Comparison of ENCODE assay signal across 3 cellular contexts in the genomic region with DNA sequence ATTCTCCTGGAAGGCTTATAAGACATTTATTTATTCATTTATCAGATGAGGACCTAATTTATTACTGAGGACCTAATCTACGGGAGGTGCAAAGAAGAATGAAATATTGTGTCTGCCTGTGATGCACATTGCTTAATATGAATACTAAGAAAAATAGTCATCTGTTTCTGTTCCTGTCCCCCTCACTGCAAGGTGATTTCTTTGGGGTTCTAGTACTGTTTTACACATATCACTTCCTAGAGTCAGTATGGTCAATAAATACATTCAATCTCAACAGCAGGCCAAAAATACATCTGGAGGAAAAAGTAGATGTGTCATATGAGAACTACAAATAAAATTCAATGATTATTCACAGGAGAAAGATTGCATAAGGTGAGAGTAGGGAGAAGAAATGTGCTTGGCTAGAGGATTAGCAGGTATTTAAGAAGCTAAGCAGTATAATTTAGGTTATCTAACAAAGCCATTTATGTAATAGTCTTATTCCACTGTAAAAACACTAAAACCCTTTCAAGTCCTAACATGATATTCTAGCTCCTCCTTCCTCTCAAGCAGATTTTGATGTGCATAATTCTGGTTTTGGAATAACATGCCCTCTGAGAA.
TF ChIP-seq lines count a peak whose summit lies in the region.

No MANE protein-coding gene starts in this region.

TF ChIP-seq in liver, 16 proteins besides CTCF, POLR2A, EP300 and RAD21:
- TF ChIP-seq, protein P1, sequence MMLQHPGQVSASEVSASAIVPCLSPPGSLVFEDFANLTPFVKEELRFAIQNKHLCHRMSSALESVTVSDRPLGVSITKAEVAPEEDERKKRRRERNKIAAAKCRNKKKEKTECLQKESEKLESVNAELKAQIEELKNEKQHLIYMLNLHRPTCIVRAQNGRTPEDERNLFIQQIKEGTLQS (IDR thresholded peaks at IDR 0.05) = no peak
- no peak for TF ChIP-seq SP1 (IDR thresholded peaks at IDR 0.05)
- TF ChIP-seq, protein P2, sequence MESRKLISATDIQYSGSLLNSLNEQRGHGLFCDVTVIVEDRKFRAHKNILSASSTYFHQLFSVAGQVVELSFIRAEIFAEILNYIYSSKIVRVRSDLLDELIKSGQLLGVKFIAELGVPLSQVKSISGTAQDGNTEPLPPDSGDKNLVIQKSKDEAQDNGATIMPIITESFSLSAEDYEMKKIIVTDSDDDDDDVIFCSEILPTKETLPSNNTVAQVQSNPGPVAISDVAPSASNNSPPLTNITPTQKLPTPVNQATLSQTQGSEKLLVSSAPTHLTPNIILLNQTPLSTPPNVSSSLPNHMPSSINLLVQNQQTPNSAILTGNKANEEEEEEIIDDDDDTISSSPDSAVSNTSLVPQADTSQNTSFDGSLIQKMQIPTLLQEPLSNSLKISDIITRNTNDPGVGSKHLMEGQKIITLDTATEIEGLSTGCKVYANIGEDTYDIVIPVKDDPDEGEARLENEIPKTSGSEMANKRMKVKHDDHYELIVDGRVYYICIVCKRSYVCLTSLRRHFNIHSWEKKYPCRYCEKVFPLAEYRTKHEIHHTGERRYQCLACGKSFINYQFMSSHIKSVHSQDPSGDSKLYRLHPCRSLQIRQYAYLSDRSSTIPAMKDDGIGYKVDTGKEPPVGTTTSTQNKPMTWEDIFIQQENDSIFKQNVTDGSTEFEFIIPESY (IDR thresholded peaks at IDR 0.05) = no peak
- no peak for TF ChIP-seq HNF4A (conservative IDR thresholded peaks at IDR 0.05)
- TF ChIP-seq GABPA (IDR thresholded peaks at IDR 0.05 in 1 of 2, conservative IDR thresholded peaks at IDR 0.05 in 1 of 2) = no peak
- no peak for TF ChIP-seq TAF1 (conservative IDR thresholded peaks at IDR 0.05)

TF ChIP-seq in HepG2, 621 proteins besides CTCF, POLR2A, EP300 and RAD21:
- TF ChIP-seq, protein P2 (CRISPR knock-in tag; IDR thresholded peaks at IDR 0.05) = no peak
- no peak for TF ChIP-seq PAF1 (CRISPR knock-in tag; IDR thresholded peaks at IDR 0.05)
- TF ChIP-seq IKZF1 (IDR thresholded peaks at IDR 0.05) = no peak
- no peak for TF ChIP-seq ZNF781 (CRISPR knock-in tag; IDR thresholded peaks at IDR 0.05; ENCODE audit: borderline replicate concordance, not compliant biosample characterization)
- TF ChIP-seq, protein P3, sequence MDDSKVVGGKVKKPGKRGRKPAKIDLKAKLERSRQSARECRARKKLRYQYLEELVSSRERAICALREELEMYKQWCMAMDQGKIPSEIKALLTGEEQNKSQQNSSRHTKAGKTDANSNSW (CRISPR knock-in tag; IDR thresholded peaks at IDR 0.05; ENCODE audit: borderline replicate concordance) = no peak
- no peak for TF ChIP-seq CHCHD3 (CRISPR knock-in tag; IDR thresholded peaks at IDR 0.05)
- TF ChIP-seq NFATC3 (CRISPR knock-in tag; IDR thresholded peaks at IDR 0.05) = no peak
- no peak for TF ChIP-seq GABPA (IDR thresholded peaks at IDR 0.05; ENCODE audit: low read depth, low read length)
- TF ChIP-seq GABPA (CRISPR knock-in tag; IDR thresholded peaks at IDR 0.05; ENCODE audit: low read depth) = no peak

TF ChIP-seq in SK-N-SH treated with all-trans-retinoic acid at 6 μM for 48 hours, 23 proteins besides CTCF, POLR2A, EP300 and RAD21 (continued from another document):
- TF ChIP-seq, protein P4, sequence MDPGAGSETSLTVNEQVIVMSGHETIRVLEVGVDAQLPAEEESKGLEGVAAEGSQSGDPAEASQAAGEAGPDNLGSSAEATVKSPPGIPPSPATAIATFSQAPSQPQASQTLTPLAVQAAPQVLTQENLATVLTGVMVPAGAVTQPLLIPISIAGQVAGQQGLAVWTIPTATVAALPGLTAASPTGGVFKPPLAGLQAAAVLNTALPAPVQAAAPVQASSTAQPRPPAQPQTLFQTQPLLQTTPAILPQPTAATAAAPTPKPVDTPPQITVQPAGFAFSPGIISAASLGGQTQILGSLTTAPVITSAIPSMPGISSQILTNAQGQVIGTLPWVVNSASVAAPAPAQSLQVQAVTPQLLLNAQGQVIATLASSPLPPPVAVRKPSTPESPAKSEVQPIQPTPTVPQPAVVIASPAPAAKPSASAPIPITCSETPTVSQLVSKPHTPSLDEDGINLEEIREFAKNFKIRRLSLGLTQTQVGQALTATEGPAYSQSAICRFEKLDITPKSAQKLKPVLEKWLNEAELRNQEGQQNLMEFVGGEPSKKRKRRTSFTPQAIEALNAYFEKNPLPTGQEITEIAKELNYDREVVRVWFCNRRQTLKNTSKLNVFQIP (CRISPR knock-in tag; IDR thresholded peaks at IDR 0.05; ENCODE audit: borderline replicate concordance, low read depth) = no peak
- TF ChIP-seq SNAI2 (CRISPR knock-in tag; IDR thresholded peaks at IDR 0.05) (no peak), TCF4 (CRISPR knock-in tag; IDR thresholded peaks at IDR 0.05; ENCODE audit: borderline replicate concordance) (no peak), TOX (CRISPR knock-in tag; IDR thresholded peaks at IDR 0.05; ENCODE audit: borderline replicate concordance) (no peak), ZC3H10 (CRISPR knock-in tag; IDR thresholded peaks at IDR 0.05) (no peak), CSDC2 (CRISPR knock-in tag; IDR thresholded peaks at IDR 0.05) (no peak), BACH2 (CRISPR knock-in tag; IDR thresholded peaks at IDR 0.05; ENCODE audit: borderline replicate concordance) (no peak), ISL1 (CRISPR knock-in tag; IDR thresholded peaks at IDR 0.05) (no peak), ESRRG (CRISPR knock-in tag; IDR thresholded peaks at IDR 0.05) (no peak), ZNF70 (CRISPR knock-in tag; IDR thresholded peaks at IDR 0.05) (no peak), GLIS3 (CRISPR knock-in tag; IDR thresholded peaks at IDR 0.05) (no peak), ZNF565 (CRISPR knock-in tag; conservative IDR thresholded peaks at IDR 0.05; ENCODE audit: low read depth) (no peak), PPARA (CRISPR knock-in tag; IDR thresholded peaks at IDR 0.05; ENCODE audit: borderline replicate concordance) (no peak)
- TF ChIP-seq, protein P5, sequence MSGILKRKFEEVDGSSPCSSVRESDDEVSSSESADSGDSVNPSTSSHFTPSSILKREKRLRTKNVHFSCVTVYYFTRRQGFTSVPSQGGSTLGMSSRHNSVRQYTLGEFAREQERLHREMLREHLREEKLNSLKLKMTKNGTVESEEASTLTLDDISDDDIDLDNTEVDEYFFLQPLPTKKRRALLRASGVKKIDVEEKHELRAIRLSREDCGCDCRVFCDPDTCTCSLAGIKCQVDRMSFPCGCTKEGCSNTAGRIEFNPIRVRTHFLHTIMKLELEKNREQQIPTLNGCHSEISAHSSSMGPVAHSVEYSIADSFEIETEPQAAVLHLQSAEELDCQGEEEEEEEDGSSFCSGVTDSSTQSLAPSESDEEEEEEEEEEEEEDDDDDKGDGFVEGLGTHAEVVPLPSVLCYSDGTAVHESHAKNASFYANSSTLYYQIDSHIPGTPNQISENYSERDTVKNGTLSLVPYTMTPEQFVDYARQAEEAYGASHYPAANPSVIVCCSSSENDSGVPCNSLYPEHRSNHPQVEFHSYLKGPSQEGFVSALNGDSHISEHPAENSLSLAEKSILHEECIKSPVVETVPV (CRISPR knock-in tag; IDR thresholded peaks at IDR 0.05) = no peak
- TF ChIP-seq, protein P6, sequence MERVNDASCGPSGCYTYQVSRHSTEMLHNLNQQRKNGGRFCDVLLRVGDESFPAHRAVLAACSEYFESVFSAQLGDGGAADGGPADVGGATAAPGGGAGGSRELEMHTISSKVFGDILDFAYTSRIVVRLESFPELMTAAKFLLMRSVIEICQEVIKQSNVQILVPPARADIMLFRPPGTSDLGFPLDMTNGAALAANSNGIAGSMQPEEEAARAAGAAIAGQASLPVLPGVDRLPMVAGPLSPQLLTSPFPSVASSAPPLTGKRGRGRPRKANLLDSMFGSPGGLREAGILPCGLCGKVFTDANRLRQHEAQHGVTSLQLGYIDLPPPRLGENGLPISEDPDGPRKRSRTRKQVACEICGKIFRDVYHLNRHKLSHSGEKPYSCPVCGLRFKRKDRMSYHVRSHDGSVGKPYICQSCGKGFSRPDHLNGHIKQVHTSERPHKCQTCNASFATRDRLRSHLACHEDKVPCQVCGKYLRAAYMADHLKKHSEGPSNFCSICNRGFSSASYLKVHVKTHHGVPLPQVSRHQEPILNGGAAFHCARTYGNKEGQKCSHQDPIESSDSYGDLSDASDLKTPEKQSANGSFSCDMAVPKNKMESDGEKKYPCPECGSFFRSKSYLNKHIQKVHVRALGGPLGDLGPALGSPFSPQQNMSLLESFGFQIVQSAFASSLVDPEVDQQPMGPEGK (CRISPR knock-in tag; IDR thresholded peaks at IDR 0.05; ENCODE audit: borderline replicate concordance) = no peak
- TF ChIP-seq, protein P7, sequence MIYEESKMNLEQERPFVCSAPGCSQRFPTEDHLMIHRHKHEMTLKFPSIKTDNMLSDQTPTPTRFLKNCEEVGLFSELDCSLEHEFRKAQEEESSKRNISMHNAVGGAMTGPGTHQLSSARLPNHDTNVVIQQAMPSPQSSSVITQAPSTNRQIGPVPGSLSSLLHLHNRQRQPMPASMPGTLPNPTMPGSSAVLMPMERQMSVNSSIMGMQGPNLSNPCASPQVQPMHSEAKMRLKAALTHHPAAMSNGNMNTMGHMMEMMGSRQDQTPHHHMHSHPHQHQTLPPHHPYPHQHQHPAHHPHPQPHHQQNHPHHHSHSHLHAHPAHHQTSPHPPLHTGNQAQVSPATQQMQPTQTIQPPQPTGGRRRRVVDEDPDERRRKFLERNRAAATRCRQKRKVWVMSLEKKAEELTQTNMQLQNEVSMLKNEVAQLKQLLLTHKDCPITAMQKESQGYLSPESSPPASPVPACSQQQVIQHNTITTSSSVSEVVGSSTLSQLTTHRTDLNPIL (CRISPR knock-in tag; IDR thresholded peaks at IDR 0.05; ENCODE audit: low read depth) = no peak
